ENCODE assay signal across 9 cellular contexts in genomic region chr19:55579766-55580621, GRCh38. TPM values are rescaled to one million over a fixed set of nuclear protein-coding genes. Genes with fewer than 3 reads are reported as not detected.
DNase-seq lines count a peak whose midpoint lies in the region; ATAC-seq and TF ChIP-seq lines count a peak whose summit lies in the region.
"Had no signal": no experiment of that assay in that cellular context is flagged by ENCODE, and none has a peak within 500 bp of the region (broad histone marks: within the 10 kb centered on the region; RNA-seq: fewer than 3 reads in every experiment).

No MANE protein-coding gene starts in this region.

- peak overlapping the region; percentile 97 for H3K27ac ChIP-seq in left ventricle myocardium inferior (replicated peaks)

- no peaks in the 10 kb centered on the region for H3K27me3 Mint-ChIP-seq in Caco-2 (ENCODE audit: insufficient read depth, unreplicated experiment)
- H3K27me3 Mint-ChIP-seq in activated naive CD4-positive, alpha-beta T cell treated with anti-CD3 and anti-CD28 coated beads, Interleukin-2, amount 10 ng/mL, durations not matched to agents 7 days and 5 days = peaks cover 13% of the 10 kb centered on the region

- peaks cover 19% of the 10 kb centered on the region for H3K4me1 ChIP-seq in Caco-2
- H3K4me1 ChIP-seq in left ventricle myocardium inferior = peaks cover 29% of the 10 kb centered on the region

- H3K36me3 Mint-ChIP-seq in Caco-2 (ENCODE audit: insufficient read depth, unreplicated experiment) = peaks cover 48% of the 10 kb centered on the region
- H3K36me3 Mint-ChIP-seq in activated naive CD4-positive, alpha-beta T cell treated with anti-CD3 and anti-CD28 coated beads, Interleukin-2, amount 10 ng/mL, durations not matched to agents 7 days and 5 days = peaks cover 9% of the 10 kb centered on the region

- no peaks in the 10 kb centered on the region for H3K9me3 Mint-ChIP-seq in Caco-2 (ENCODE audit: unreplicated experiment)
- no peaks in the 10 kb centered on the region for H3K9me3 Mint-ChIP-seq in activated naive CD4-positive, alpha-beta T cell treated with anti-CD3 and anti-CD28 coated beads, Interleukin-2, amount 10 ng/mL, durations not matched to agents 7 days and 5 days

- ATAC-seq in HG02678 (IDR thresholded peaks at IDR 0.05; ENCODE audit: unreplicated experiment) = peak; percentile 29
- no peak for ATAC-seq in HG02588 (IDR thresholded peaks at IDR 0.05; ENCODE audit: unreplicated experiment)
- ATAC-seq in HG03108 (IDR thresholded peaks at IDR 0.05; ENCODE audit: unreplicated experiment) = no peak

- CTCF ChIA-PET in Caco-2 (lab: Charles Lee) = interaction anchor here (0.6 to 3.1 kb wide), 3 partner anchors 9 to 439 kb away, joined by 4 to 12 read pairs (median 8); partner anchors contain the start of genes FIZ1 and ZNF524
- CTCF ChIA-PET in activated naive CD4-positive, alpha-beta T cell treated with anti-CD3 and anti-CD28 coated beads, Interleukin-2, amount 10 ng/mL, durations not matched to agents 7 days and 5 days (lab: Charles Lee) = interaction anchor here (1.1 kb wide), 1 partner anchor 27 kb away, joined by 5 read pairs; no protein-coding TSS in a partner anchor

- TF ChIP-seq CTCF in Caco-2 (IDR thresholded peaks at IDR 0.05; ENCODE audit: insufficient read depth in 1 of 2, low read depth in 1 of 2, low read length in 1 of 2, severe bottlenecking in 1 of 2, unreplicated experiment in 1 of 2) (no peak), left ventricle myocardium inferior (IDR thresholded peaks at IDR 0.05; ENCODE audit: borderline replicate concordance) (no peak), retinal pigment epithelial cell (conservative IDR thresholded peaks at IDR 0.05; ENCODE audit: low read depth, low read length) (no peak)

- no TSS peak for BruUV-seq in Caco-2 (replicated peaks; lab: Mats Ljungman, UMichigan)

- H3K36me3 ChIP-seq in Caco-2 (ENCODE audit: control insufficient read depth, insufficient read depth, low read length) (no peaks in the 10 kb centered on the region; the same call in 1 of the 2 replicates), left ventricle myocardium inferior (peaks cover 31% of the 10 kb centered on the region)

- peak overlapping the region; percentile 68 for H3K4me3 ChIP-seq in Caco-2 (ENCODE audit: low read depth, low read length)
- peak overlapping the region; percentile 95 for H3K4me3 ChIP-seq in left ventricle myocardium inferior
- peak overlapping the region; percentile 89 for H3K4me3 ChIP-seq in retinal pigment epithelial cell (ENCODE audit: low read length)

- peaks cover 20% of the 10 kb centered on the region for H3K4me1 Mint-ChIP-seq in Caco-2 (ENCODE audit: low read depth, unreplicated experiment)
- peaks cover 15% of the 10 kb centered on the region for H3K4me1 Mint-ChIP-seq in activated naive CD4-positive, alpha-beta T cell treated with anti-CD3 and anti-CD28 coated beads, Interleukin-2, amount 10 ng/mL, durations not matched to agents 7 days and 5 days

- H3K4me3 Mint-ChIP-seq in Caco-2 (ENCODE audit: unreplicated experiment) = peak overlapping the region; percentile 85
- peak overlapping the region; percentile 79 for H3K4me3 Mint-ChIP-seq in activated naive CD4-positive, alpha-beta T cell treated with anti-CD3 and anti-CD28 coated beads, Interleukin-2, amount 10 ng/mL, durations not matched to agents 7 days and 5 days

- DNase-seq in Caco-2 (peak in 1 of 2 experiments; percentile 48), left ventricle myocardium inferior (no peak), retinal pigment epithelial cell (ENCODE audit: low read depth) (no peak), KBM-7 (no peak)
- peak; percentile 43 for DNase-seq in activated naive CD4-positive, alpha-beta T cell treated with anti-CD3 and anti-CD28 coated beads, Interleukin-2, amount 10 ng/mL, durations not matched to agents 7 days and 5 days

- no peaks in the 10 kb centered on the region for H3K27me3 ChIP-seq in Caco-2 (replicated peaks; ENCODE audit: control insufficient read depth, insufficient read depth, low read length)
- H3K27me3 ChIP-seq in left ventricle myocardium inferior (ENCODE audit: low read depth) = no peaks in the 10 kb centered on the region

- H3K9me3 ChIP-seq in Caco-2 (no peaks in the 10 kb centered on the region), left ventricle myocardium inferior (replicated peaks) (no peaks in the 10 kb centered on the region)

- in situ Hi-C loops in KBM-7 (cut with MboI; ENCODE audit: low pct_unique_long_range_greater_than_20kb, low sequenced_read_pairs) = no loop called here

- peak overlapping the region; percentile 46 for H3K27ac Mint-ChIP-seq in Caco-2 (ENCODE audit: unreplicated experiment)
- peak overlapping the region; percentile 78 for H3K27ac Mint-ChIP-seq in activated naive CD4-positive, alpha-beta T cell treated with anti-CD3 and anti-CD28 coated beads, Interleukin-2, amount 10 ng/mL, durations not matched to agents 7 days and 5 days

- intact Hi-C loops in Caco-2 (cut with micrococcal nuclease; ENCODE audit: unreplicated experiment) (loop anchor here (2.0 kb wide), 3 partner anchors 45 to 63 kb away; partner anchors contain the start of gene ZNF784), left ventricle myocardium inferior (cut with micrococcal nuclease) (no loop called here)

- POLR2A ChIA-PET in Caco-2 (lab: Charles Lee) = interaction anchor here (0.6 kb wide), 1 partner anchor 118 kb away, joined by 5 read pairs; no protein-coding TSS in a partner anchor

RNA-seq across cellular contexts. Expression of gene ZNF579, which starts 0.7 kb away (rescaled TPM):
- 26.5 and 30.4 TPM in 2 replicates for total RNA-seq in Caco-2 (2022)
- total RNA-seq in left ventricle myocardium inferior = 11.5 TPM

RNA-seq across cellular contexts. Expression of gene FIZ1, which starts 19.3 kb away (rescaled TPM):
- total RNA-seq in Caco-2 (2022) = 27.2 and 27.7 TPM in 2 replicates
- 16.0 TPM for total RNA-seq in left ventricle myocardium inferior

RNA-seq across cellular contexts. Expression of gene ZNF524, which starts 20.1 kb away (rescaled TPM):
- total RNA-seq in Caco-2 (2022) (10.8 and 11.1 TPM in 2 replicates), left ventricle myocardium inferior (15.6 TPM)

RNA-seq across cellular contexts. Expression of gene ZNF865, which starts 25.5 kb away (rescaled TPM):
- total RNA-seq in Caco-2 (2022) = 13.2 and 14.5 TPM in 2 replicates
- total RNA-seq in left ventricle myocardium inferior = 17.0 TPM

RNA-seq across cellular contexts. Expression of gene SBK3, which starts 34.7 kb away (rescaled TPM):
- 2.3 and 2.4 TPM in 2 replicates for total RNA-seq in Caco-2 (2022)
- total RNA-seq in left ventricle myocardium inferior = 21.1 TPM
- total RNA-seq: T-helper 2 cell treated with Interferon-gamma antibody and Interleukin-4, amounts not matched to agents 100 ng/mL and 5 ng/mL, for 36 hours had no signal
